ENCODE assay signal across 9 cellular contexts in the genomic region with DNA sequence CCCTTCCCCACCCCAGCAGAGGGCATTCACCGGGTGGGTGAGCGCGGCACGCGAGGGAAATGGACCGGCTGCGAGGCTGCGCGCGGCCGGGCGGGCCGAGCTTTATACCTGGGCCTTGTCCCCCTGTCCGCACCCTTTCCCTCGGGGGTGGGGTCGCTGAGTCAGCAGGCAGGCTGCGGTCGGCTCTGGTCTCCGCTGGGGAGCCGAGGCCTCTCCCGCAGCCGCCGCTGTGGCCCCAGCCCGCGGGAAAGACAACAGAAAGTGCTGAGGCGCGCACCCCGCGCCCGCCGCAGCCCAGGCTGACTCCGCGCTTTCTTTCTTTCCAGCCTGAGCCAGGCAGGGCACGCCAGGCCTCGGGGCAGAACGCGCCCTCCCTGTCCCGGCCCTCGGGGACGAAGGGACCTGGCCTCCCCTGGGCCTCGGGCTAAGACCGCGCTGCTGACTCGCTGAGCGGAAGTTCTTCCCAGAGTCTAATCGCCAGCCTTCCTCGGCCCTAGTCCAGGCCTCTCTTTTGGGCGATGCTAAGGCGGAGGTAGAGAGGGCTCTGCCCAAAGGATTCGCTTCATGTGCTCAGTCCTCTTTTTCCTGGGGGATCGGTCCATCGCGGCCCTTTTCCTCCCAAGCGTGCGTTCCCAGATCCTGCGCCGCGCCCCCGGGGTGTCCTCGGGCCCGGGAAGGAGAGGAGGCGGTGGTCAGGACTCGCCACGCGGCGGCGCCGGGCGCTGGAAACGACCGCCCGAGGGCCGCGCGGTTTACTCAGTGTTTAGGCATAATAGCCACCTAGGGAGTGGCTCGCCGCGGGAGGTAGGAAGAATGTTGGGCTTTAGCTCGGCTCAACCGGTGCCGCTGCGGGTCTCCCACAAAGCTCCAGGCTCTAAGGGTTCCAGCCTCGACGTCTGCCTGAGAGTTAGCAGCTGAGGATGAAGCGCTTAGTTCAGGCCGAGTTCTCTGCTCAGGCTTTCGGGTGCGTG. TPM values are rescaled to one million over a fixed set of nuclear protein-coding genes. Genes with fewer than 3 reads are reported as not detected.
A peak's percentile ranks its signal among the peaks of the same experiment; 100 is the strongest.
DNase-seq lines count a peak whose midpoint lies in the region; ATAC-seq and TF ChIP-seq lines count a peak whose summit lies in the region.
"Had no signal": no experiment of that assay in that cellular context is flagged by ENCODE, and none has a peak within 500 bp of the region (broad histone marks: within the 10 kb centered on the region; RNA-seq: fewer than 3 reads in every experiment).

Gene CRYBA2, minus strand, starts transcription at position 78 of the 971 bp plus-strand sequence. CDS start 246 bp downstream, outside the sequence.

- under 1% methylated on average over 22 of the region's 88 CpGs for WGBS in esophagus muscularis mucosa

- intact Hi-C loops in esophagus muscularis mucosa (cut with DNase I), result loop anchor here (10.0 kb wide), 1 partner anchor 161 kb away; no protein-coding TSS in a partner anchor

- H3K4me3 ChIP-seq in esophagus muscularis mucosa (peak within 1 kb of the TSS; percentile 46 to 57 (median 48)), skeletal muscle cell (ENCODE audit: low read depth, low read length) (peak within 1 kb of the TSS; percentile 42)

- DNase-seq in ELR (ENCODE audit: low read depth), result peak; percentile 40
- DNase-seq in NCI-H526 treated with DMSO at 0.1 percent for 48 hours (lab: John Stamatoyannopoulos, UW), result peak; percentile 19
- DNase-seq in esophagus muscularis mucosa (ENCODE audit: extremely low spot score), result no peak
- DNase-seq in skeletal muscle cell (ENCODE audit: low read depth), result no peak
- DNase-seq in erythroblast (lab: John Stamatoyannopoulos, UW), result no peak
- no peak for DNase-seq in cerebellar cortex (ENCODE audit: low spot score)

- H3K9me3 ChIP-seq in esophagus muscularis mucosa, result no peaks in the 10 kb centered on the region

- ATAC-seq in HG03196 (IDR thresholded peaks at IDR 0.05; ENCODE audit: unreplicated experiment) (no peak), HG03045 (IDR thresholded peaks at IDR 0.05; ENCODE audit: unreplicated experiment) (no peak)

- H3K4me1 ChIP-seq in esophagus muscularis mucosa, result peaks cover 26 to 40% (median 32%) of the 10 kb centered on the region in 4 donors

- no peak within 1 kb of the TSS for H3K27ac ChIP-seq in esophagus muscularis mucosa (replicated peaks in 1 of 4)

- H3K36me3 ChIP-seq in esophagus muscularis mucosa, result no peaks in the 10 kb centered on the region

- TF ChIP-seq POLR2A in esophagus muscularis mucosa (IDR thresholded peaks at IDR 0.05; ENCODE audit: low read depth) (no peak), erythroblast (IDR thresholded peaks at IDR 0.05; ENCODE audit: low read length) (no peak)

- H3K27me3 ChIP-seq in esophagus muscularis mucosa, result peaks cover 0 to 100% (median 74%) of the 10 kb centered on the region in 4 donors

- no peak for TF ChIP-seq CTCF in esophagus muscularis mucosa (IDR thresholded peaks at IDR 0.05)

- TF ChIP-seq EP300 in esophagus muscularis mucosa (IDR thresholded peaks at IDR 0.05), result no peak

RNA-seq across cellular contexts. Expression of gene CRYBA2, which starts in this region (rescaled TPM):
- not detected for total RNA-seq in esophagus muscularis mucosa
- total RNA-seq: kidney epithelial cell had no signal

Comparison
In these comparisons a context has a peak if more than half of its experiments do, and no peak if none do; other contexts are left out.
1. DNase-seq: peak in ELR (single experiment) and NCI-H526 treated with DMSO at 0.1 percent for 48 hours (single experiment); none in esophagus muscularis mucosa (single experiment), skeletal muscle cell (single experiment), erythroblast (0 of 2) and cerebellar cortex (single experiment).